ENCODE assay signal across 16 cellular contexts in the genomic region with DNA sequence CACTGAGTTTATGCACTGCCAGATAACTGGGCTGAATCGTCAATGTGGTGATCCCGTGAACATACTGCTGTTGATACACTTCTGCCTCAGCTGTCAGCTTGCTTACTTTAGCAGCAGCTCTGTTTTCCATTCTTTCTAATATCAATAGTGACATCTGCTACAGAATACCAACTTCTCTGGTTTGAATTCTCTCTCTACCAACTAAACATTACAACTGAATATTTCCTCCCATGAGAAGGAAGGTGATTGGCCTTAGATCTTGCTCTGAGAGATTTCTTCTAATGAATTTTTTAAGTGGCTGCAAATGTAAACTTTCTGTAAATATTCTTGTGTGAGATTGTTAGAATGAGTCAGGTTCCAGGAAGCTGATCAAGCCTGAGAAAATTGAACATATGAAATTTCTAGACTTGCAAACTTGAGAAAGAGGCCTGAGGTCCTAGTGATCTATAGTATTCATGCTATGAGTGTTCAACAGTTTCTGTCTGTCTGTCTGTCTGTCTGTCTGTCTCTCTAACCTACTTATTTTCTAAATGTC.
DNase-seq lines count a peak whose midpoint lies in the region; ATAC-seq and TF ChIP-seq lines count a peak whose summit lies in the region.
"Had no signal": no experiment of that assay in that cellular context is flagged by ENCODE, and none has a peak within 500 bp of the region (broad histone marks: within the 10 kb centered on the region; RNA-seq: fewer than 3 reads in every experiment).

No MANE protein-coding gene starts in this region.

- peak overlapping the region; percentile 83 for H3K27ac ChIP-seq in mesenchymal stem cell (ENCODE audit: low read length, poor library complexity, severe bottlenecking)
- H3K27ac ChIP-seq: left lung, SJCRH30, skin epidermis had no signal

- DNase-seq in DMS53 (lab: John Stamatoyannopoulos, UW): peak; percentile 70
- DNase-seq in HFFc6: peak; percentile 57
- DNase-seq in astrocyte of the hippocampus (ENCODE audit: low read depth, low spot score): peak; percentile 14
- peak; percentile 79 for DNase-seq in mesenchymal stem cell
- DNase-seq in stimulated activated CD4-positive, alpha-beta T cell treated with anti-CD3 and anti-CD28 coated beads, Interleukin-15, amount 100 ng/mL, for 24 hours: no peak
- no peak for DNase-seq in GM13976 (ENCODE audit: low spot score)
- DNase-seq: anterior cingulate cortex; CD8-positive, alpha-beta T cell; head of caudate nucleus; left lung; NCI-H1436 treated with DMSO at 0.1 percent for 48 hours; NK-92 treated with Interleukin-12 subunit alpha and Interleukin-12 subunit beta, amount 100 ng/mL, for 24 hours had no signal

- no peaks in the 10 kb centered on the region for H3K36me3 ChIP-seq in mesenchymal stem cell (ENCODE audit: control insufficient read depth in 1 of 2, insufficient read depth in 2 of 2, low read depth in 1 of 2, low read length in 2 of 2)
- H3K36me3 ChIP-seq: left lung, SJCRH30 had no signal

- H2BK15ac ChIP-seq in mesenchymal stem cell (ENCODE audit: low read depth, poor library complexity, severe bottlenecking): peak overlapping the region; percentile 28

- no peak overlapping the region for H3K23ac ChIP-seq in mesenchymal stem cell (ENCODE audit: low read length in 2 of 2)

- H4K91ac ChIP-seq in mesenchymal stem cell (ENCODE audit: low read length): peak overlapping the region; percentile 61

- H3K14ac ChIP-seq in mesenchymal stem cell (ENCODE audit: low read length in 2 of 2): no peak overlapping the region

- H3K4me3 ChIP-seq in mesenchymal stem cell (ENCODE audit: insufficient read depth in 1 of 2, low read depth in 1 of 2, low read length in 2 of 2): no peak overlapping the region
- H3K4me3 ChIP-seq: left lung, SJCRH30, skin epidermis had no signal

- no peak overlapping the region for H2BK12ac ChIP-seq in mesenchymal stem cell (ENCODE audit: low read length in 2 of 2)

- H4K8ac ChIP-seq in mesenchymal stem cell (ENCODE audit: low read length): peak overlapping the region; percentile 90

- no peaks in the 10 kb centered on the region for H3K9me3 ChIP-seq in mesenchymal stem cell (ENCODE audit: control insufficient read depth, low read length)
- H3K9me3 ChIP-seq: left lung had no signal

- no peak overlapping the region for H3K4me2 ChIP-seq in mesenchymal stem cell (ENCODE audit: low read length, poor library complexity, severe bottlenecking)

- in situ Hi-C loops in GM13976 (cut with MboI; ENCODE audit: low sequenced_read_pairs, unreplicated experiment): no loop called here

- no peak for ATAC-seq in HG03045 (IDR thresholded peaks at IDR 0.05; ENCODE audit: unreplicated experiment)
- ATAC-seq: CD8-positive, alpha-beta T cell; left lung had no signal

- H2BK120ac ChIP-seq in mesenchymal stem cell (ENCODE audit: low read depth, low read length): peak overlapping the region; percentile 34

- TF ChIP-seq CTCF in HFFc6 (IDR thresholded peaks at IDR 0.05) (no peak), GM13976 (IDR thresholded peaks at IDR 0.05; ENCODE audit: borderline replicate concordance, control extremely low read depth, extremely low read depth, insufficient read depth, missing control alignments) (no peak)

- no peak overlapping the region for H2AK5ac ChIP-seq in mesenchymal stem cell (ENCODE audit: low read length, severe bottlenecking)

- peak overlapping the region in 1 of 2 experiments; percentile 64 for H3K4ac ChIP-seq in mesenchymal stem cell (ENCODE audit: low read depth in 1 of 2, low read length in 2 of 2)

- no peaks in the 10 kb centered on the region for H3K79me1 ChIP-seq in mesenchymal stem cell (replicated peaks; ENCODE audit: low read length, poor library complexity, severe bottlenecking)

- no peaks in the 10 kb centered on the region for H3K9me3 Mint-ChIP-seq in HFFc6
- H3K9me3 Mint-ChIP-seq: CD8-positive, alpha-beta T cell; neural crest cell had no signal

- no peaks in the 10 kb centered on the region for H3K36me3 Mint-ChIP-seq in HFFc6 (ENCODE audit: low read depth)
- H3K36me3 Mint-ChIP-seq: CD8-positive, alpha-beta T cell had no signal

- no peak overlapping the region for H2AFZ ChIP-seq in mesenchymal stem cell (ENCODE audit: low read depth, low read length)

- peak overlapping the region; percentile 23 for H3K4me3 Mint-ChIP-seq in HFFc6
- H3K4me3 Mint-ChIP-seq: CD8-positive, alpha-beta T cell; neural crest cell had no signal

- H3K4me1 Mint-ChIP-seq in HFFc6 (ENCODE audit: low read depth): peaks cover 79% of the 10 kb centered on the region

- no peak overlapping the region for H2BK5ac ChIP-seq in mesenchymal stem cell (ENCODE audit: low read depth, low read length, poor library complexity, severe bottlenecking)

- H3K9ac ChIP-seq in mesenchymal stem cell (ENCODE audit: low read length): peak overlapping the region; percentile 4

- 15% methylated on average over 2 of the region's 2 CpGs for WGBS in mesenchymal stem cell

- H3K27me3 ChIP-seq in mesenchymal stem cell (ENCODE audit: control insufficient read depth in 1 of 2, insufficient read depth in 1 of 2, low read length in 2 of 2): no peaks in the 10 kb centered on the region
- H3K27me3 ChIP-seq: left lung, SJCRH30 had no signal

- no peaks in the 10 kb centered on the region for H3K27me3 Mint-ChIP-seq in HFFc6 (ENCODE audit: insufficient read depth)

- peak overlapping the region; percentile 70 for H3K27ac Mint-ChIP-seq in HFFc6
- H3K27ac Mint-ChIP-seq: CD8-positive, alpha-beta T cell had no signal

- H3K18ac ChIP-seq in mesenchymal stem cell (ENCODE audit: low read depth in 1 of 2, low read length in 2 of 2): peak overlapping the region in 1 of 2 experiments; percentile 92

- H3K4me1 ChIP-seq in mesenchymal stem cell (ENCODE audit: control insufficient read depth, insufficient read depth, low read depth, low read length): peaks cover 3% of the 10 kb centered on the region

Comparison
In these comparisons a context has a peak if more than half of its experiments do, and no peak if none do; other contexts are left out.
1. DNase-seq: peak in DMS53 (single experiment), HFFc6 (single experiment), astrocyte of the hippocampus (single experiment) and mesenchymal stem cell (single experiment); none in stimulated activated CD4-positive, alpha-beta T cell treated with anti-CD3 and anti-CD28 coated beads, Interleukin-15, amount 100 ng/mL, for 24 hours (single experiment) and GM13976 (single experiment).